In the genomic region with DNA sequence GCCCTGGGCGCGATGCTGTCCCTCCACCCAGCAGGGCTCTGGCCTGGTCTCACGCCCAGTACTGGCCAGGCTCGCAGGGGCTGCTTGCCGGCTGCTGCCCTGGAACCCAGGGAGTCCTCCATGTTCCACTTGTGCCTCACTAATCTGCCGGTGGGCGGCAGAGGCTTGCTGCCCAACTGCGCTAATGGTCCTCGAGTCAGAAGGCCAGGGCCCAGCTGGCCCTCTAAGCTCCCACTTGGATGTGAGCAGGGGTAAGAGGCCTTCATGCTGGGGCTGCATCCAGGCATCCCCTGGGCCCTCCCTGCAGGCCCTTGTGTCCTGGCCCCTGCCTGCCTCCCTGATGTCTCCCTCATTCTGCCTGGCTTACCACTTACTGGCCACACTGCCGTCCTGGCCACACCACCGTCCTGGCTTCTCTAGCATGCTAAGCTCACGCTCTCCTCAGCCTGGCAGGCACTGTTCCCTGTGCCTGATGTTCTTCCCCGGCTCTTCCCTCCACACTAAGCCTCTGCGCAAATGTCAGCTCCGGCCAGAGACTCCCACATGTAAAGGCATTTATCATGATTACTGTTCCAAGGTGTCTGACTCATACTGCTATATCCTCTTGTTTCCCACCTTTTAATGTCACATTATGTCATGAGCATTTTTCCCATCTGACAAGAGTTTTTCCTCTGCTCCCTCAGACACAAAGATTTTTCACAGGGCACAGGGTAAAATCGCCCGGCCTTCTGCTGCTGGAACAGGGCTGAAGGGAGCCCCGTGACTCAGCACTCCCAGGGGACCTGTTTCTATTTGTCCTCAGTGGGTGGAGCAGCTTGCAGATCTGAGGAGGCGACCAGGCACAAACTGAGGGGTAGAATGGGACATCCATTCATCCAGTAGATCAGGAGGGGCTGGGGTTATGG, we compare ENCODE assay signal across 8 cellular contexts. TPM values are rescaled to one million over a fixed set of nuclear protein-coding genes. Genes with fewer than 3 reads are reported as not detected.
DNase-seq lines count a peak whose midpoint lies in the region; ATAC-seq and TF ChIP-seq lines count a peak whose summit lies in the region.

No MANE protein-coding gene starts in this region.

- H3K4me3 ChIP-seq in choroid plexus epithelial cell (ENCODE audit: low read depth, low read length), result no peak overlapping the region
- peak overlapping the region in 1 of 2 donors; percentile 6 for H3K4me3 ChIP-seq in vagina

- no peaks in the 10 kb centered on the region for H3K36me3 Mint-ChIP-seq in activated naive CD4-positive, alpha-beta T cell treated with anti-CD3 and anti-CD28 coated beads, Interleukin-2, amount 10 ng/mL, durations not matched to agents 7 days and 5 days

- H3K9me3 ChIP-seq in vagina, result no peaks in the 10 kb centered on the region

- CTCF ChIA-PET in activated naive CD4-positive, alpha-beta T cell treated with anti-CD3 and anti-CD28 coated beads, Interleukin-2, amount 10 ng/mL, durations not matched to agents 7 days and 5 days (lab: Charles Lee), result no interaction called here

- intact Hi-C loops in vagina (cut with DNase I), result no loop called here

- no peak for ATAC-seq in GM19463 (IDR thresholded peaks at IDR 0.05; ENCODE audit: unreplicated experiment)

- no peaks in the 10 kb centered on the region for H3K9me3 Mint-ChIP-seq in activated naive CD4-positive, alpha-beta T cell treated with anti-CD3 and anti-CD28 coated beads, Interleukin-2, amount 10 ng/mL, durations not matched to agents 7 days and 5 days

- H3K27ac Mint-ChIP-seq in activated naive CD4-positive, alpha-beta T cell treated with anti-CD3 and anti-CD28 coated beads, Interleukin-2, amount 10 ng/mL, durations not matched to agents 7 days and 5 days, result no peak overlapping the region

- no peak for TF ChIP-seq POLR2A in vagina (IDR thresholded peaks at IDR 0.05)

- peaks cover 72% of the 10 kb centered on the region for H3K4me1 ChIP-seq in vagina

- H3K27me3 ChIP-seq in vagina, result no peaks in the 10 kb centered on the region

- H3K4me3 Mint-ChIP-seq in activated naive CD4-positive, alpha-beta T cell treated with anti-CD3 and anti-CD28 coated beads, Interleukin-2, amount 10 ng/mL, durations not matched to agents 7 days and 5 days, result no peak overlapping the region

- H3K27ac ChIP-seq in vagina, result peak overlapping the region; percentile 91

- TF ChIP-seq CTCF in choroid plexus epithelial cell (conservative IDR thresholded peaks at IDR 0.05; ENCODE audit: low read depth, low read length) (no peak), vagina (IDR thresholded peaks at IDR 0.05) (no peak)

- H3K4me1 Mint-ChIP-seq in activated naive CD4-positive, alpha-beta T cell treated with anti-CD3 and anti-CD28 coated beads, Interleukin-2, amount 10 ng/mL, durations not matched to agents 7 days and 5 days, result no peaks in the 10 kb centered on the region

- no peaks in the 10 kb centered on the region for H3K36me3 ChIP-seq in vagina

- DNase-seq in Ammon's horn (ENCODE audit: low spot score), result peak; percentile 49
- DNase-seq in NCI-H1436 treated with DMSO at 0.1 percent for 48 hours (lab: John Stamatoyannopoulos, UW), result peak; percentile 71
- DNase-seq in choroid plexus epithelial cell (ENCODE audit: low read depth), result peak; percentile 68
- peak; percentile 42 to 77 for DNase-seq in lung microvascular endothelial cell (ENCODE audit: low read depth in 2 of 2)
- DNase-seq in vagina (ENCODE audit: extremely low spot score in 2 of 2), result no peak
- no peak for DNase-seq in activated naive CD4-positive, alpha-beta T cell treated with anti-CD3 and anti-CD28 coated beads, Interleukin-2, amount 10 ng/mL, durations not matched to agents 7 days and 5 days
- no peak for DNase-seq in NCI-H2029 (lab: John Stamatoyannopoulos, UW)

- H3K27me3 Mint-ChIP-seq in activated naive CD4-positive, alpha-beta T cell treated with anti-CD3 and anti-CD28 coated beads, Interleukin-2, amount 10 ng/mL, durations not matched to agents 7 days and 5 days, result peaks cover 33% of the 10 kb centered on the region

RNA-seq across cellular contexts. Expression of a gene that starts 15.9 kb away (rescaled TPM):
- total RNA-seq in lung microvascular endothelial cell, result 8.9 and 15.5 TPM in 2 replicates
- 50.6 TPM for total RNA-seq in vagina

RNA-seq across cellular contexts. Expression of a gene that starts 31.7 kb away (rescaled TPM):
- total RNA-seq in lung microvascular endothelial cell (7.8 and 11.5 TPM in 2 replicates), vagina (77.3 TPM)

RNA-seq across cellular contexts. Expression of a gene that starts 40.4 kb away (rescaled TPM):
- under 0.01 TPM in 1 of 2 replicates, not detected in the other for total RNA-seq in lung microvascular endothelial cell
- total RNA-seq in vagina, result 205 TPM

Comparison
In these comparisons a context has a peak if more than half of its experiments do, and no peak if none do; other contexts are left out.
1. DNase-seq: peak in Ammon's horn (single experiment), NCI-H1436 treated with DMSO at 0.1 percent for 48 hours (single experiment), choroid plexus epithelial cell (single experiment) and lung microvascular endothelial cell (2 of 2); none in vagina (0 of 2), activated naive CD4-positive, alpha-beta T cell treated with anti-CD3 and anti-CD28 coated beads, Interleukin-2, amount 10 ng/mL, durations not matched to agents 7 days and 5 days (single experiment) and NCI-H2029 (single experiment).
2. RNA of a gene that starts 40.4 kb away (total RNA-seq): 205 TPM in vagina (single experiment); under 0.01 TPM in lung microvascular endothelial cell; every median in the first group is over 100 times any median in the second.